Comparison of ENCODE assay signal across 1 cellular context in genomic region chr16:68235105-68235881, GRCh38.
TF ChIP-seq lines count a peak whose summit lies in the region.

No MANE protein-coding gene starts in this region.

TF ChIP-seq in HepG2, 621 proteins besides CTCF, POLR2A, EP300 and RAD21 (continued from another document and continues in another):
- 0 out of 2 replicates have a peak, but pooled peaks have one; percentile 0 for TF ChIP-seq ZKSCAN8 (CRISPR knock-in tag; IDR thresholded peaks at IDR 0.05; ENCODE audit: borderline replicate concordance)
- TF ChIP-seq ARHGAP35 (CRISPR knock-in tag; IDR thresholded peaks at IDR 0.05; ENCODE audit: borderline replicate concordance): peak; percentile 77; the same call in 1 of the 2 replicates
- no peak for TF ChIP-seq ZNF549 (CRISPR knock-in tag; IDR thresholded peaks at IDR 0.05)
- TF ChIP-seq, protein P1, sequence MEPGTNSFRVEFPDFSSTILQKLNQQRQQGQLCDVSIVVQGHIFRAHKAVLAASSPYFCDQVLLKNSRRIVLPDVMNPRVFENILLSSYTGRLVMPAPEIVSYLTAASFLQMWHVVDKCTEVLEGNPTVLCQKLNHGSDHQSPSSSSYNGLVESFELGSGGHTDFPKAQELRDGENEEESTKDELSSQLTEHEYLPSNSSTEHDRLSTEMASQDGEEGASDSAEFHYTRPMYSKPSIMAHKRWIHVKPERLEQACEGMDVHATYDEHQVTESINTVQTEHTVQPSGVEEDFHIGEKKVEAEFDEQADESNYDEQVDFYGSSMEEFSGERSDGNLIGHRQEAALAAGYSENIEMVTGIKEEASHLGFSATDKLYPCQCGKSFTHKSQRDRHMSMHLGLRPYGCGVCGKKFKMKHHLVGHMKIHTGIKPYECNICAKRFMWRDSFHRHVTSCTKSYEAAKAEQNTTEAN (CRISPR knock-in tag; conservative IDR thresholded peaks at IDR 0.05): no peak; the same call in 1 of the 2 replicates
- TF ChIP-seq PLSCR1 (CRISPR knock-in tag; IDR thresholded peaks at IDR 0.05; ENCODE audit: borderline replicate concordance): no peak
- TF ChIP-seq EZH2 (conservative IDR thresholded peaks at IDR 0.05; ENCODE audit: low read depth, low read length): no peak
- TF ChIP-seq, protein P2, sequence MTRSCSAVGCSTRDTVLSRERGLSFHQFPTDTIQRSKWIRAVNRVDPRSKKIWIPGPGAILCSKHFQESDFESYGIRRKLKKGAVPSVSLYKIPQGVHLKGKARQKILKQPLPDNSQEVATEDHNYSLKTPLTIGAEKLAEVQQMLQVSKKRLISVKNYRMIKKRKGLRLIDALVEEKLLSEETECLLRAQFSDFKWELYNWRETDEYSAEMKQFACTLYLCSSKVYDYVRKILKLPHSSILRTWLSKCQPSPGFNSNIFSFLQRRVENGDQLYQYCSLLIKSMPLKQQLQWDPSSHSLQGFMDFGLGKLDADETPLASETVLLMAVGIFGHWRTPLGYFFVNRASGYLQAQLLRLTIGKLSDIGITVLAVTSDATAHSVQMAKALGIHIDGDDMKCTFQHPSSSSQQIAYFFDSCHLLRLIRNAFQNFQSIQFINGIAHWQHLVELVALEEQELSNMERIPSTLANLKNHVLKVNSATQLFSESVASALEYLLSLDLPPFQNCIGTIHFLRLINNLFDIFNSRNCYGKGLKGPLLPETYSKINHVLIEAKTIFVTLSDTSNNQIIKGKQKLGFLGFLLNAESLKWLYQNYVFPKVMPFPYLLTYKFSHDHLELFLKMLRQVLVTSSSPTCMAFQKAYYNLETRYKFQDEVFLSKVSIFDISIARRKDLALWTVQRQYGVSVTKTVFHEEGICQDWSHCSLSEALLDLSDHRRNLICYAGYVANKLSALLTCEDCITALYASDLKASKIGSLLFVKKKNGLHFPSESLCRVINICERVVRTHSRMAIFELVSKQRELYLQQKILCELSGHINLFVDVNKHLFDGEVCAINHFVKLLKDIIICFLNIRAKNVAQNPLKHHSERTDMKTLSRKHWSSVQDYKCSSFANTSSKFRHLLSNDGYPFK (CRISPR knock-in tag; IDR thresholded peaks at IDR 0.05; ENCODE audit: borderline replicate concordance): peak; percentile 56; the same call in 1 of the 2 replicates
- peak; percentile 43; the same call in 1 of the 2 replicates for TF ChIP-seq HOXD1 (CRISPR knock-in tag; IDR thresholded peaks at IDR 0.05)
- TF ChIP-seq TAF15 (IDR thresholded peaks at IDR 0.05; ENCODE audit: low read depth, low read length, poor library complexity, severe bottlenecking): no peak
- TF ChIP-seq, protein P3, sequence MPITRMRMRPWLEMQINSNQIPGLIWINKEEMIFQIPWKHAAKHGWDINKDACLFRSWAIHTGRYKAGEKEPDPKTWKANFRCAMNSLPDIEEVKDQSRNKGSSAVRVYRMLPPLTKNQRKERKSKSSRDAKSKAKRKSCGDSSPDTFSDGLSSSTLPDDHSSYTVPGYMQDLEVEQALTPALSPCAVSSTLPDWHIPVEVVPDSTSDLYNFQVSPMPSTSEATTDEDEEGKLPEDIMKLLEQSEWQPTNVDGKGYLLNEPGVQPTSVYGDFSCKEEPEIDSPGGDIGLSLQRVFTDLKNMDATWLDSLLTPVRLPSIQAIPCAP (CRISPR knock-in tag; IDR thresholded peaks at IDR 0.05; ENCODE audit: low read depth): 0 out of 2 replicates have a peak, but pooled peaks have one; percentile 60
- no peak for TF ChIP-seq ZBED4 (CRISPR knock-in tag; IDR thresholded peaks at IDR 0.05; ENCODE audit: borderline replicate concordance)
- TF ChIP-seq CERS6 (CRISPR knock-in tag; IDR thresholded peaks at IDR 0.05): 0 out of 2 replicates have a peak, but pooled peaks have one; percentile 8
- TF ChIP-seq SIN3B (IDR thresholded peaks at IDR 0.05; ENCODE audit: low read length): no peak
- TF ChIP-seq ZNF207 (IDR thresholded peaks at IDR 0.05; ENCODE audit: borderline replicate concordance): no peak
- TF ChIP-seq ZNF607 (CRISPR knock-in tag; IDR thresholded peaks at IDR 0.05; ENCODE audit: borderline replicate concordance): no peak; the same call in 1 of the 2 replicates
- TF ChIP-seq LCORL (IDR thresholded peaks at IDR 0.05): no peak
- no peak; the same call in none of the 2 replicates for TF ChIP-seq LCORL (CRISPR knock-in tag; IDR thresholded peaks at IDR 0.05)
- no peak for TF ChIP-seq SMARCE1 (IDR thresholded peaks at IDR 0.05; ENCODE audit: borderline replicate concordance)
- TF ChIP-seq NFRKB (IDR thresholded peaks at IDR 0.05): no peak
- no peak for TF ChIP-seq CREB1 (IDR thresholded peaks at IDR 0.05)
- TF ChIP-seq CREB1 (CRISPR knock-in tag; IDR thresholded peaks at IDR 0.05): no peak
- no peak for TF ChIP-seq NFIB (CRISPR knock-in tag; IDR thresholded peaks at IDR 0.05; ENCODE audit: borderline replicate concordance)
- TF ChIP-seq ZNF543 (CRISPR knock-in tag; IDR thresholded peaks at IDR 0.05): 0 out of 2 replicates have a peak, but pooled peaks have one; percentile 14
- TF ChIP-seq SATB2 (CRISPR knock-in tag; IDR thresholded peaks at IDR 0.05): no peak
- TF ChIP-seq, protein P4, sequence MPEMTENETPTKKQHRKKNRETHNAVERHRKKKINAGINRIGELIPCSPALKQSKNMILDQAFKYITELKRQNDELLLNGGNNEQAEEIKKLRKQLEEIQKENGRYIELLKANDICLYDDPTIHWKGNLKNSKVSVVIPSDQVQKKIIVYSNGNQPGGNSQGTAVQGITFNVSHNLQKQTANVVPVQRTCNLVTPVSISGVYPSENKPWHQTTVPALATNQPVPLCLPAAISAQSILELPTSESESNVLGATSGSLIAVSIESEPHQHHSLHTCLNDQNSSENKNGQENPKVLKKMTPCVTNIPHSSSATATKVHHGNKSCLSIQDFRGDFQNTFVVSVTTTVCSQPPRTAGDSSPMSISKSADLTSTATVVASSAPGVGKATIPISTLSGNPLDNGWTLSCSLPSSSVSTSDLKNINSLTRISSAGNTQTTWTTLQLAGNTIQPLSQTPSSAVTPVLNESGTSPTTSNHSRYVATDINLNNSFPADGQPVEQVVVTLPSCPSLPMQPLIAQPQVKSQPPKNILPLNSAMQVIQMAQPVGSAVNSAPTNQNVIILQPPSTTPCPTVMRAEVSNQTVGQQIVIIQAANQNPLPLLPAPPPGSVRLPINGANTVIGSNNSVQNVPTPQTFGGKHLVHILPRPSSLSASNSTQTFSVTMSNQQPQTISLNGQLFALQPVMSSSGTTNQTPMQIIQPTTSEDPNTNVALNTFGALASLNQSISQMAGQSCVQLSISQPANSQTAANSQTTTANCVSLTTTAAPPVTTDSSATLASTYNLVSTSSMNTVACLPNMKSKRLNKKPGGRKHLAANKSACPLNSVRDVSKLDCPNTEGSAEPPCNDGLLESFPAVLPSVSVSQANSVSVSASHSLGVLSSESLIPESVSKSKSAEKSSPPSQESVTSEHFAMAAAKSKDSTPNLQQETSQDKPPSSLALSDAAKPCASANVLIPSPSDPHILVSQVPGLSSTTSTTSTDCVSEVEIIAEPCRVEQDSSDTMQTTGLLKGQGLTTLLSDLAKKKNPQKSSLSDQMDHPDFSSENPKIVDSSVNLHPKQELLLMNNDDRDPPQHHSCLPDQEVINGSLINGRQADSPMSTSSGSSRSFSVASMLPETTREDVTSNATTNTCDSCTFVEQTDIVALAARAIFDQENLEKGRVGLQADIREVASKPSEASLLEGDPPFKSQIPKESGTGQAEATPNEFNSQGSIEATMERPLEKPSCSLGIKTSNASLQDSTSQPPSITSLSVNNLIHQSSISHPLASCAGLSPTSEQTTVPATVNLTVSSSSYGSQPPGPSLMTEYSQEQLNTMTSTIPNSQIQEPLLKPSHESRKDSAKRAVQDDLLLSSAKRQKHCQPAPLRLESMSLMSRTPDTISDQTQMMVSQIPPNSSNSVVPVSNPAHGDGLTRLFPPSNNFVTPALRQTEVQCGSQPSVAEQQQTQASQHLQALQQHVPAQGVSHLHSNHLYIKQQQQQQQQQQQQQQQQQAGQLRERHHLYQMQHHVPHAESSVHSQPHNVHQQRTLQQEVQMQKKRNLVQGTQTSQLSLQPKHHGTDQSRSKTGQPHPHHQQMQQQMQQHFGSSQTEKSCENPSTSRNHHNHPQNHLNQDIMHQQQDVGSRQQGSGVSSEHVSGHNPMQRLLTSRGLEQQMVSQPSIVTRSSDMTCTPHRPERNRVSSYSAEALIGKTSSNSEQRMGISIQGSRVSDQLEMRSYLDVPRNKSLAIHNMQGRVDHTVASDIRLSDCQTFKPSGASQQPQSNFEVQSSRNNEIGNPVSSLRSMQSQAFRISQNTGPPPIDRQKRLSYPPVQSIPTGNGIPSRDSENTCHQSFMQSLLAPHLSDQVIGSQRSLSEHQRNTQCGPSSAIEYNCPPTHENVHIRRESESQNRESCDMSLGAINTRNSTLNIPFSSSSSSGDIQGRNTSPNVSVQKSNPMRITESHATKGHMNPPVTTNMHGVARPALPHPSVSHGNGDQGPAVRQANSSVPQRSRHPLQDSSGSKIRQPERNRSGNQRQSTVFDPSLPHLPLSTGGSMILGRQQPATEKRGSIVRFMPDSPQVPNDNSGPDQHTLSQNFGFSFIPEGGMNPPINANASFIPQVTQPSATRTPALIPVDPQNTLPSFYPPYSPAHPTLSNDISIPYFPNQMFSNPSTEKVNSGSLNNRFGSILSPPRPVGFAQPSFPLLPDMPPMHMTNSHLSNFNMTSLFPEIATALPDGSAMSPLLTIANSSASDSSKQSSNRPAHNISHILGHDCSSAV (CRISPR knock-in tag; IDR thresholded peaks at IDR 0.05; ENCODE audit: borderline replicate concordance): no peak; the same call in 1 of the 2 replicates
- TF ChIP-seq NR1H2 (CRISPR knock-in tag; IDR thresholded peaks at IDR 0.05; ENCODE audit: borderline replicate concordance, low read depth): no peak; the same call in 1 of the 2 replicates
- no peak for TF ChIP-seq TRIM24 (CRISPR knock-in tag; IDR thresholded peaks at IDR 0.05)
- TF ChIP-seq RELA (CRISPR knock-in tag; IDR thresholded peaks at IDR 0.05): no peak
- 0 out of 2 replicates have a peak, but pooled peaks have one; percentile 72 for TF ChIP-seq ZNF367 (CRISPR knock-in tag; IDR thresholded peaks at IDR 0.05; ENCODE audit: borderline replicate concordance)
- TF ChIP-seq TEAD2 (CRISPR knock-in tag; IDR thresholded peaks at IDR 0.05): 0 out of 2 replicates have a peak, but pooled peaks have one; percentile 59
- TF ChIP-seq, protein P5, sequence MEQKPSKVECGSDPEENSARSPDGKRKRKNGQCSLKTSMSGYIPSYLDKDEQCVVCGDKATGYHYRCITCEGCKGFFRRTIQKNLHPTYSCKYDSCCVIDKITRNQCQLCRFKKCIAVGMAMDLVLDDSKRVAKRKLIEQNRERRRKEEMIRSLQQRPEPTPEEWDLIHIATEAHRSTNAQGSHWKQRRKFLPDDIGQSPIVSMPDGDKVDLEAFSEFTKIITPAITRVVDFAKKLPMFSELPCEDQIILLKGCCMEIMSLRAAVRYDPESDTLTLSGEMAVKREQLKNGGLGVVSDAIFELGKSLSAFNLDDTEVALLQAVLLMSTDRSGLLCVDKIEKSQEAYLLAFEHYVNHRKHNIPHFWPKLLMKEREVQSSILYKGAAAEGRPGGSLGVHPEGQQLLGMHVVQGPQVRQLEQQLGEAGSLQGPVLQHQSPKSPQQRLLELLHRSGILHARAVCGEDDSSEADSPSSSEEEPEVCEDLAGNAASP (CRISPR knock-in tag; IDR thresholded peaks at IDR 0.05; ENCODE audit: borderline replicate concordance): no peak
- peak; percentile 46; the same call in 1 of the 2 replicates for TF ChIP-seq TSC22D2 (CRISPR knock-in tag; IDR thresholded peaks at IDR 0.05; ENCODE audit: borderline replicate concordance)
- TF ChIP-seq ZFP37 (CRISPR knock-in tag; IDR thresholded peaks at IDR 0.05; ENCODE audit: borderline replicate concordance): no peak
- no peak for TF ChIP-seq CENPBD1 (CRISPR knock-in tag; IDR thresholded peaks at IDR 0.05; ENCODE audit: borderline replicate concordance, low read depth)
- peak; percentile 55 for TF ChIP-seq NR2C2 (CRISPR knock-in tag; IDR thresholded peaks at IDR 0.05; ENCODE audit: borderline replicate concordance)
